19 cellular contexts compared by ENCODE assay signal in the genomic region with DNA sequence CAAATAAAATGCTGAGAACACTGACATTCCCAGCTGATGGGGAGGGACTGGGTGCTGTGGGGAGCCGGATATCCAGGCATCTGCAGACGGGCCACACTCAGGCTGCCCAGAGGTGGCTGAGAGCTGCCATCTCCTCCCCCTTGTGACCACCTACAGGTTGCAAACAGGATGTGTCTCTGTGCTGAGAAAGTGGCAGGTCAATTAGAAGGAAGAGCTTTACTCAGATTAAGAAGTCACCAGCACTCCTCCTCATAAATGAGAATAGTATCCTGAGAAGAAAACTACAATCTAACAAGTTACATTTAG.
DNase-seq lines count a peak whose midpoint lies in the region; ATAC-seq, FAIRE-seq and TF ChIP-seq lines count a peak whose summit lies in the region.
"Had no signal": no experiment of that assay in that cellular context is flagged by ENCODE, and none has a peak within 500 bp of the region (broad histone marks: within the 10 kb centered on the region; RNA-seq: fewer than 3 reads in every experiment).

No MANE protein-coding gene starts in this region.

- H3K27ac Mint-ChIP-seq in activated naive CD8-positive, alpha-beta T cell: peak overlapping the region; percentile 50
- no peak overlapping the region for H3K27ac Mint-ChIP-seq in activated naive CD8-positive, alpha-beta T cell treated with anti-CD3 and anti-CD28 coated beads for 36 hours
- H3K27ac Mint-ChIP-seq: nephron progenitor cell had no signal

- H3K79me2 ChIP-seq in K562 (ENCODE audit: control insufficient read depth, insufficient read depth, low read length): no peaks in the 10 kb centered on the region

- peak overlapping the region in 1 of 2 experiments; percentile 47; a peak in 1 of 4 replicates for H3K9ac ChIP-seq in K562 (ENCODE audit: insufficient read depth in 1 of 2, low read depth in 2 of 2, low read length in 2 of 2)

- no peak for TF ChIP-seq CTCF in K562 (IDR thresholded peaks at IDR 0.05 in 2 of 3, conservative IDR thresholded peaks at IDR 0.05 in 1 of 3; ENCODE audit: insufficient read depth in 2 of 3, low read depth in 1 of 3, low read length in 3 of 3)

- peak; percentile 36; the same call in 1 of the 3 replicates for ATAC-seq in K562
- ATAC-seq in GM19324 (IDR thresholded peaks at IDR 0.05; ENCODE audit: low FRiP score, unreplicated experiment): no peak
- no peak for ATAC-seq in GM18519 (IDR thresholded peaks at IDR 0.05; ENCODE audit: low FRiP score, unreplicated experiment)

- FAIRE-seq in K562 (lab: Jason Lieb, UNC): no peak
- FAIRE-seq: A549 had no signal

- H3K4me2 ChIP-seq in K562 (ENCODE audit: insufficient read depth, low read length): no peak overlapping the region
- H3K4me2 ChIP-seq: A549 had no signal

- POLR2A ChIA-PET in K562 (lab: Yijun Ruan, JAX): interaction anchor here (0.6 to 1.2 kb wide), 3 partner anchors 10 to 22 kb away, joined by 3 read pairs; no protein-coding TSS in a partner anchor

- TF ChIP-seq RAD21 in K562 (CRISPR knock-in tag; conservative IDR thresholded peaks at IDR 0.05 in 1 of 2, IDR thresholded peaks at IDR 0.05 in 1 of 2): no peak

- TF ChIP-seq POLR2A in K562 (conservative IDR thresholded peaks at IDR 0.05): no peak

- H4K20me1 ChIP-seq in K562 (replicated peaks; ENCODE audit: control insufficient read depth, insufficient read depth, low read length): no peaks in the 10 kb centered on the region

- H3K4me1 ChIP-seq in K562 (replicated peaks in 1 of 2; ENCODE audit: control insufficient read depth in 2 of 2, insufficient read depth in 2 of 2, low read length in 2 of 2): no peaks in the 10 kb centered on the region
- H3K4me1 ChIP-seq: A549, adrenal gland, body of pancreas, suprapubic skin had no signal

- no TSS peak for BruUV-seq in K562 (replicated peaks; lab: Mats Ljungman, UMichigan)

- no peaks in the 10 kb centered on the region for H3K9me3 ChIP-seq in K562 (replicated peaks; ENCODE audit: control insufficient read depth, insufficient read depth, low read depth, low read length)
- H3K9me3 ChIP-seq: A549, adrenal gland, body of pancreas, heart right ventricle, suprapubic skin had no signal

- intact Hi-C loops in K562 (cut with micrococcal nuclease): loop anchor here (1.0 to 5.0 kb wide), 8 partner anchors 31 to 843 kb away; a partner anchor contains a TSS

- no peak for TF ChIP-seq EP300 in K562 (IDR thresholded peaks at IDR 0.05; ENCODE audit: low read length)

- H3K9me3 Mint-ChIP-seq in activated naive CD8-positive, alpha-beta T cell (ENCODE audit: low read depth): no peaks in the 10 kb centered on the region
- no peaks in the 10 kb centered on the region for H3K9me3 Mint-ChIP-seq in activated naive CD8-positive, alpha-beta T cell treated with anti-CD3 and anti-CD28 coated beads for 36 hours
- H3K9me3 Mint-ChIP-seq: central memory CD8-positive, alpha-beta T cell; immature natural killer cell; nephron progenitor cell; stimulated activated memory B cell treated with anti-CD40 and anti-IgM and Interleukin-4, amounts not matched to agents 10 μg/mL and 1 μg/mL and 100 μg/mL, for 72 hours had no signal

- H3K36me3 ChIP-seq in K562 (ENCODE audit: control insufficient read depth, insufficient read depth, low read length): peaks cover 17% of the 10 kb centered on the region; the same call in 2 of the 3 replicates

- no peak overlapping the region for H3K4me3 Mint-ChIP-seq in activated naive CD8-positive, alpha-beta T cell
- H3K4me3 Mint-ChIP-seq in activated naive CD8-positive, alpha-beta T cell treated with anti-CD3 and anti-CD28 coated beads for 36 hours: no peak overlapping the region
- H3K4me3 Mint-ChIP-seq: central memory CD8-positive, alpha-beta T cell; immature natural killer cell; nephron progenitor cell; stimulated activated memory B cell treated with anti-CD40 and anti-IgM and Interleukin-4, amounts not matched to agents 10 μg/mL and 1 μg/mL and 100 μg/mL, for 72 hours had no signal

- no peak overlapping the region for H3K27ac ChIP-seq in K562 (ENCODE audit: extremely low read depth, low read depth, low read length)
- H3K27ac ChIP-seq: A549, adrenal gland, body of pancreas, heart right ventricle, suprapubic skin, WERI-Rb-1 had no signal

- no peak for DNase-seq in activated naive CD8-positive, alpha-beta T cell treated with anti-CD3 and anti-CD28 coated beads for 36 hours
- DNase-seq in K562 (ENCODE audit: extremely low read depth in 1 of 4, low spot score in 3 of 4) (no peak), islet precursor cell (peak; percentile 63)
- DNase-seq in activated naive CD4-positive, alpha-beta T cell (lab: John Stamatoyannopoulos, UW): no peak
- DNase-seq in activated naive CD4-positive, alpha-beta T cell treated with Interleukin-2 at 50 U/mL for 16 hours: no peak
- DNase-seq: DMS79 had no signal

- H3K4me3 ChIP-seq in K562: no peak overlapping the region
- H3K4me3 ChIP-seq: A549, adrenal gland, body of pancreas, heart right ventricle, suprapubic skin had no signal

- H3K27me3 ChIP-seq in K562 (ENCODE audit: control insufficient read depth in 2 of 2, insufficient read depth in 2 of 2, low read length in 2 of 2): no peaks in the 10 kb centered on the region
- H3K27me3 ChIP-seq: adrenal gland, body of pancreas, heart right ventricle, suprapubic skin had no signal

- 100% methylated on average over 1 of the region's 2 CpGs for WGBS in K562 (ENCODE audit: insufficient coverage, low coverage, missing lambda C conversion rate)

- H3K9me1 ChIP-seq in K562 (ENCODE audit: control insufficient read depth, insufficient read depth, low read length): no peaks in the 10 kb centered on the region

- H3K27me3 Mint-ChIP-seq in activated naive CD8-positive, alpha-beta T cell: no peaks in the 10 kb centered on the region
- H3K27me3 Mint-ChIP-seq in activated naive CD8-positive, alpha-beta T cell treated with anti-CD3 and anti-CD28 coated beads for 36 hours: no peaks in the 10 kb centered on the region
- H3K27me3 Mint-ChIP-seq: central memory CD8-positive, alpha-beta T cell; stimulated activated memory B cell treated with anti-CD40 and anti-IgM and Interleukin-4, amounts not matched to agents 10 μg/mL and 1 μg/mL and 100 μg/mL, for 72 hours had no signal

- peaks cover 22% of the 10 kb centered on the region for H3K36me3 Mint-ChIP-seq in activated naive CD8-positive, alpha-beta T cell
- peaks cover 12% of the 10 kb centered on the region for H3K36me3 Mint-ChIP-seq in activated naive CD8-positive, alpha-beta T cell treated with anti-CD3 and anti-CD28 coated beads for 36 hours

- peaks cover 2% of the 10 kb centered on the region for H3K4me1 Mint-ChIP-seq in activated naive CD8-positive, alpha-beta T cell (ENCODE audit: low read depth)
- peaks cover 5% of the 10 kb centered on the region for H3K4me1 Mint-ChIP-seq in activated naive CD8-positive, alpha-beta T cell treated with anti-CD3 and anti-CD28 coated beads for 36 hours
- H3K4me1 Mint-ChIP-seq: immature natural killer cell had no signal

- in situ Hi-C loops in K562 (cut with MboI): loop anchor here (10.0 to 25.0 kb wide), 2 partner anchors 201 to 818 kb away; no protein-coding TSS in a partner anchor

- no peak overlapping the region for H2AFZ ChIP-seq in K562 (ENCODE audit: low read depth, low read length)

- CTCF ChIA-PET in K562 (lab: Yijun Ruan, JAX; ENCODE audit: low intra/inter-chr PET ratio): interaction anchor here (0.6 to 2.0 kb wide), 6 partner anchors 93 to 843 kb away, joined by 3 to 14 read pairs (median 4); no protein-coding TSS in a partner anchor

TF ChIP-seq in K562, 482 proteins besides CTCF, POLR2A, EP300 and RAD21:
- TF ChIP-seq NR4A1 (CRISPR knock-in tag; IDR thresholded peaks at IDR 0.05) (no peak), NR4A1 (tag; IDR thresholded peaks at IDR 0.05) (no peak), L3MBTL2 (IDR thresholded peaks at IDR 0.05) (no peak), SMAD1 (IDR thresholded peaks at IDR 0.05; ENCODE audit: low read depth, low read length, partially characterized antibody) (no peak)
